In genomic region chr5:84287964-84288363, GRCh38 we compare ENCODE assay signal across 8 cellular contexts.
DNase-seq lines count a peak whose midpoint lies in the region; ATAC-seq and TF ChIP-seq lines count a peak whose summit lies in the region.

No MANE protein-coding gene starts in this region.

- H3K9me3 ChIP-seq in fibroblast of lung (ENCODE audit: control insufficient read depth, insufficient read depth, low read depth, low read length): no peaks in the 10 kb centered on the region

- no peaks in the 10 kb centered on the region for H3K36me3 ChIP-seq in fibroblast of lung (ENCODE audit: control insufficient read depth, insufficient read depth, low read length)

- H3K4me3 ChIP-seq in fibroblast of lung (replicated peaks in 1 of 4; ENCODE audit: control extremely low read depth in 1 of 4, insufficient read depth in 1 of 4, low read depth in 3 of 4, low read length in 4 of 4): no peak overlapping the region

- no peak overlapping the region for H3K27ac ChIP-seq in fibroblast of lung (ENCODE audit: insufficient read depth, low read length)

- H4K20me1 ChIP-seq in fibroblast of lung (ENCODE audit: control insufficient read depth, extremely low read depth, insufficient read depth, low read length): no peaks in the 10 kb centered on the region

- no peaks in the 10 kb centered on the region for H3K79me2 ChIP-seq in fibroblast of lung (ENCODE audit: control insufficient read depth, insufficient read depth, low read length)

- peaks cover 0 to 2% (median 0%) of the 10 kb centered on the region in 3 donors for H3K27me3 Mint-ChIP-seq in immature natural killer cell (ENCODE audit: low read depth in 3 of 3)

- H3K4me2 ChIP-seq in fibroblast of lung (ENCODE audit: extremely low read depth, insufficient read depth, low read length): no peak overlapping the region

- no peak for TF ChIP-seq CTCF in fibroblast of lung (conservative IDR thresholded peaks at IDR 0.05 in 1 of 2, IDR thresholded peaks at IDR 0.05 in 1 of 2; ENCODE audit: low read depth in 1 of 2, low read length in 2 of 2)

- no peaks in the 10 kb centered on the region for H3K4me1 ChIP-seq in fibroblast of lung (ENCODE audit: control insufficient read depth, extremely low read depth, insufficient read depth, low read length)

- peak; percentile 85 for ATAC-seq in HG02623 (IDR thresholded peaks at IDR 0.05; ENCODE audit: unreplicated experiment)
- no peak for ATAC-seq in HG02852 (IDR thresholded peaks at IDR 0.05; ENCODE audit: unreplicated experiment)

- peaks cover 0 to 38% (median 10%) of the 10 kb centered on the region in 6 donors for H3K9me3 Mint-ChIP-seq in immature natural killer cell

- H3K27me3 ChIP-seq in fibroblast of lung (ENCODE audit: control insufficient read depth, insufficient read depth, low read length): no peaks in the 10 kb centered on the region

- H3K9ac ChIP-seq in fibroblast of lung (ENCODE audit: insufficient read depth, low read length): no peak overlapping the region

- H3K4me3 Mint-ChIP-seq in immature natural killer cell: no peak overlapping the region

- H3K4me1 Mint-ChIP-seq in immature natural killer cell: no peaks in the 10 kb centered on the region

- H2AFZ ChIP-seq in fibroblast of lung (ENCODE audit: low read length): no peak overlapping the region

- H3K27ac Mint-ChIP-seq in immature natural killer cell: no peak overlapping the region

- DNase-seq in EL (peak; percentile 79), NCI-H69 (lab: John Stamatoyannopoulos, UW) (peak; percentile 31), fibroblast of lung (ENCODE audit: low read depth in 2 of 2) (peak; percentile 80 to 97), immature natural killer cell (no peak), DMS153 treated with DMSO at 0.1 percent for 48 hours (lab: John Stamatoyannopoulos, UW; ENCODE audit: unreplicated experiment) (no peak), D341Med (ENCODE audit: low spot score) (no peak)

- no peaks in the 10 kb centered on the region for H3K36me3 Mint-ChIP-seq in immature natural killer cell

Comparison
In these comparisons a context has a peak if more than half of its experiments do, and no peak if none do; other contexts are left out.
1. DNase-seq: peak in EL (single experiment), NCI-H69 (single experiment) and fibroblast of lung (2 of 2); none in immature natural killer cell (0 of 3), DMS153 treated with DMSO at 0.1 percent for 48 hours (single experiment) and D341Med (single experiment).